28 cellular contexts compared by ENCODE assay signal in the genomic region with DNA sequence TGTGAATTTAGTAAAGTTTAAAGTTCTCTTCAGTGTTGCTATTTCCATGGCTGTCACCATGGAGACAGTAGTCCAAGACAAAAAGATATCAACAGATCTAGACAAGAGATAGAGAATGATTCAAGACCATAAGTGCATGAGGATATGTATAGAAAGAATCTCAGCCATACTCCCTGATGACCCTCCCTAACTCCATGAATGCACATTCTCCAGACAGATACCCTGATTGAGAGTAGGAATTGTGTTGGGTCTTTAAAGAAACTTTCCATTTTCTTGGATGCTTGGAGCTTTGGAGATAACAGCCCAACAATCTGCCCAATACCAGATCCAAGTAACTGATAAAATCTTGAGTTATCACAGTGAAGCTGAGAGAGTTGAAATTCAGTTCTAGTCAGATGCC.
"Had no signal": no experiment of that assay in that cellular context is flagged by ENCODE, and none has a peak within 500 bp of the region (broad histone marks: within the 10 kb centered on the region; RNA-seq: fewer than 3 reads in every experiment).

No MANE protein-coding gene starts in this region.

- H3K4me2 ChIP-seq: neural progenitor cell had no signal

- H3K4me1 Mint-ChIP-seq: naive B cell; naive thymus-derived CD8-positive, alpha-beta T cell; neural progenitor cell; stimulated activated memory B cell treated with anti-CD40 and anti-IgM and Interleukin-4, amounts not matched to agents 10 μg/mL and 1 μg/mL and 100 μg/mL, for 72 hours had no signal

- H3K27me3 ChIP-seq: neural progenitor cell, ovary, right lobe of liver, sigmoid colon, stomach, thyroid gland, tibial nerve, upper lobe of right lung, uterus had no signal

- H3K36me3 Mint-ChIP-seq: naive B cell; naive thymus-derived CD8-positive, alpha-beta T cell; neural progenitor cell; stimulated activated memory B cell treated with anti-CD40 and anti-IgM and Interleukin-4, amounts not matched to agents 10 μg/mL and 1 μg/mL and 100 μg/mL, for 72 hours; type B pancreatic cell had no signal

- H3K27ac ChIP-seq: neural progenitor cell, ovary, parathyroid adenoma, psoas muscle, right lobe of liver, sigmoid colon, stomach, thoracic aorta, thyroid gland, tibial nerve, upper lobe of right lung, uterus had no signal

- H3K4me1 ChIP-seq: neural progenitor cell, parathyroid adenoma, psoas muscle, right lobe of liver, sigmoid colon, stomach, thyroid gland, tibial nerve, upper lobe of right lung, uterus had no signal

- H3K36me3 ChIP-seq: neural progenitor cell, ovary, right lobe of liver, sigmoid colon, stomach, thoracic aorta, thyroid gland, tibial nerve, upper lobe of right lung, uterus had no signal

- DNase-seq: naive B cell; naive thymus-derived CD8-positive, alpha-beta T cell; occipital lobe; ovary; posterior cingulate gyrus; psoas muscle; right cardiac atrium; right lobe of liver; sigmoid colon; small intestine; stimulated activated CD4-positive, alpha-beta T cell treated with anti-CD3 and anti-CD28 coated beads, Interleukin-15, amount 100 ng/mL, for 24 hours; stimulated activated CD4-positive, alpha-beta T cell treated with anti-CD3 and anti-CD28 coated beads, Interleukin-4, amount 100 ng/mL, for 1 hour; stimulated activated CD4-positive, alpha-beta T cell treated with anti-CD3 and anti-CD28 coated beads, Interleukin-4, amount 100 ng/mL, for 4 hours; stimulated activated CD8-positive, alpha-beta memory T cell treated with anti-CD3 and anti-CD28 coated beads, Interleukin-4, amount 100 ng/mL, for 48 hours; stimulated activated naive CD4-positive, alpha-beta T cell; stimulated activated naive CD8-positive, alpha-beta T cell treated with anti-CD3 and anti-CD28 coated beads, Interleukin-15, Interleukin-2, amounts not matched to agents 100 U/mL and 50 U/mL, for 24 hours; stomach; thyroid gland; upper lobe of right lung; uterus had no signal

- H3K4me3 Mint-ChIP-seq: naive B cell; naive thymus-derived CD8-positive, alpha-beta T cell; natural killer cell treated with Interleukin-12 subunit alpha and Interleukin-12 subunit beta and Interleukin-15 and Interleukin-18, amount 100 ng/mL, for 72 hours; neural progenitor cell; stimulated activated memory B cell treated with anti-CD40 and anti-IgM and Interleukin-4, amounts not matched to agents 10 μg/mL and 1 μg/mL and 100 μg/mL, for 72 hours; type B pancreatic cell had no signal

- H3K9me3 Mint-ChIP-seq: neural progenitor cell, type B pancreatic cell had no signal

- H2AFZ ChIP-seq: neural progenitor cell, parathyroid adenoma had no signal

- H3K9me3 ChIP-seq: ovary, psoas muscle, right lobe of liver, sigmoid colon, stomach, thoracic aorta, thyroid gland, tibial nerve, upper lobe of right lung, uterus had no signal

- ATAC-seq: naive thymus-derived CD8-positive, alpha-beta T cell; natural killer cell treated with Interleukin-12 subunit alpha and Interleukin-12 subunit beta and Interleukin-15 and Interleukin-18, amount 100 ng/mL, for 72 hours; psoas muscle; right cardiac atrium; right lobe of liver; stimulated activated memory B cell treated with anti-CD40 and anti-IgM and Interleukin-4, amounts not matched to agents 10 μg/mL and 1 μg/mL and 100 μg/mL, for 72 hours; stimulated activated naive CD8-positive, alpha-beta T cell treated with anti-CD3 and anti-CD28 coated beads, Interleukin-15, Interleukin-2, amounts not matched to agents 100 U/mL and 50 U/mL, for 24 hours; upper lobe of right lung had no signal

- H3K9ac ChIP-seq: neural progenitor cell, parathyroid adenoma had no signal

- FAIRE-seq: small intestine had no signal

- H3K79me2 ChIP-seq: parathyroid adenoma had no signal

- H3K4me3 ChIP-seq: neural progenitor cell, ovary, psoas muscle, right lobe of liver, sigmoid colon, stomach, thoracic aorta, thyroid gland, tibial nerve, upper lobe of right lung, uterus had no signal

- H3K27ac Mint-ChIP-seq: naive B cell; naive thymus-derived CD8-positive, alpha-beta T cell; natural killer cell treated with Interleukin-12 subunit alpha and Interleukin-12 subunit beta and Interleukin-15 and Interleukin-18, amount 100 ng/mL, for 72 hours; neural progenitor cell; progenitor cell of endocrine pancreas; stimulated activated memory B cell treated with anti-CD40 and anti-IgM and Interleukin-4, amounts not matched to agents 10 μg/mL and 1 μg/mL and 100 μg/mL, for 72 hours; type B pancreatic cell had no signal

- H3K27me3 Mint-ChIP-seq: naive B cell; naive thymus-derived CD8-positive, alpha-beta T cell; natural killer cell treated with Interleukin-12 subunit alpha and Interleukin-12 subunit beta and Interleukin-15 and Interleukin-18, amount 100 ng/mL, for 72 hours; progenitor cell of endocrine pancreas; stimulated activated memory B cell treated with anti-CD40 and anti-IgM and Interleukin-4, amounts not matched to agents 10 μg/mL and 1 μg/mL and 100 μg/mL, for 72 hours; type B pancreatic cell had no signal
